Comparison of ENCODE assay signal across 8 cellular contexts in the genomic region with DNA sequence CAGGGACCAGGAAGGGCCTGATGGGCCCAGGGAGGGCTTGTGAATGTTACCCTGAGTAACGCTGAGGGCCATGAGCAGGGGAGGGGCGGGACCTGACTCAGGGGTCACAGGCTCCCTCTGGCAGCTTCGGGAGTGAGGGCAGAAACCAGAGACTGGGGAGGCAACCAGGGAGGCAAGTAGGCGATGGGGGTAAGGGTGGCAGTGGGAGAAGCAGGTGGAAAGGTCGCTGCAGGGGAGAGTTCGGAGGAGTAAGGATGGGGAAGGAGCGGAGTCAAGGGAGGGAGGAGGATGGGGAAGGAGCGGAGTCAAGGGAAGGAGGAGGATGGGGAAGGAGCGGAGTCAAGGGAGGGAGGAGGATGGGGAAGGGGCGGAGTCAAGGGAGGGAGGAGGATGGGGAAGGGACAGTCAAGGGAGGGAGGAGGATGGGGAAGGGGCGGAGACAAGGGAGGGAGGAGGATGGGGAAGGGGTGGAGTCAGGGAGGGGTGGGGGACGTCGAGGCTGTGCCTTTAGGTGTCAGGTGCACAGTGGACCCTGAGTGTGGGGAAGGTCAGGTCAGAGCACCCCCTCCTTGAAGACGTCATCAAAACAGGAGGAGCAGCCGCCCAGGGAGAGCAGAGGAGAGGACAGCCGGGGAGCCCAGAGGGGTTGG. TPM values are rescaled to one million over a fixed set of nuclear protein-coding genes. Genes with fewer than 3 reads are reported as not detected.
DNase-seq lines count a peak whose midpoint lies in the region; ATAC-seq, FAIRE-seq and TF ChIP-seq lines count a peak whose summit lies in the region.

No MANE protein-coding gene starts in this region.

- peaks cover 56% of the 10 kb centered on the region; the same call in 2 of the 3 replicates for H3K36me3 ChIP-seq in K562 (ENCODE audit: control insufficient read depth, insufficient read depth, low read length)
- H3K36me3 ChIP-seq in upper lobe of right lung = no peaks in the 10 kb centered on the region
- H3K36me3 ChIP-seq in CD8-positive, alpha-beta memory T cell (ENCODE audit: insufficient read depth, low read length) = peaks cover 21% of the 10 kb centered on the region

- TF ChIP-seq RAD21 in K562 (CRISPR knock-in tag; conservative IDR thresholded peaks at IDR 0.05 in 1 of 2, IDR thresholded peaks at IDR 0.05 in 1 of 2) = no peak

- peak overlapping the region in 1 of 2 experiments; percentile 86; a peak in 1 of 4 replicates for H3K9ac ChIP-seq in K562 (ENCODE audit: insufficient read depth in 1 of 2, low read depth in 2 of 2, low read length in 2 of 2)

- H3K4me2 ChIP-seq in K562 (ENCODE audit: insufficient read depth, low read length) = no peak overlapping the region

- POLR2A ChIA-PET in K562 (lab: Yijun Ruan, JAX) = no interaction called here
- POLR2A ChIA-PET in CD8-positive, alpha-beta memory T cell (lab: Charles Lee) = no interaction called here

- 30% methylated on average over 8 of the region's 16 CpGs for WGBS in K562 (ENCODE audit: insufficient coverage, low coverage, missing lambda C conversion rate)

- H3K36me3 Mint-ChIP-seq in activated naive CD4-positive, alpha-beta T cell treated with anti-CD3 and anti-CD28 coated beads, Interleukin-2, amount 10 ng/mL, durations not matched to agents 7 days and 5 days = peaks cover 43% of the 10 kb centered on the region
- peaks cover 4 to 62% (median 10%) of the 10 kb centered on the region in 3 donors for H3K36me3 Mint-ChIP-seq in CD8-positive, alpha-beta memory T cell

- peaks cover 12 to 51% of the 10 kb centered on the region in 2 experiments for H3K4me1 ChIP-seq in K562 (replicated peaks in 1 of 2; ENCODE audit: control insufficient read depth in 2 of 2, insufficient read depth in 2 of 2, low read length in 2 of 2)
- H3K4me1 ChIP-seq in upper lobe of right lung = peaks cover 5% of the 10 kb centered on the region
- peaks cover 7% of the 10 kb centered on the region for H3K4me1 ChIP-seq in CD8-positive, alpha-beta memory T cell (ENCODE audit: insufficient read depth, low read length)

- no peak for TF ChIP-seq EP300 in K562 (IDR thresholded peaks at IDR 0.05; ENCODE audit: low read length)

- no peak overlapping the region for H2AFZ ChIP-seq in K562 (ENCODE audit: low read depth, low read length)

- H3K27ac Mint-ChIP-seq in activated naive CD4-positive, alpha-beta T cell treated with anti-CD3 and anti-CD28 coated beads, Interleukin-2, amount 10 ng/mL, durations not matched to agents 7 days and 5 days = peak overlapping the region; percentile 49
- H3K27ac Mint-ChIP-seq in CD8-positive, alpha-beta memory T cell = peak overlapping the region in 2 of 8 donors; percentile 5 to 15

- peak; percentile 10 for ATAC-seq in K562
- peak; percentile 21 for ATAC-seq in upper lobe of right lung

- no peak for DNase-seq in activated naive CD4-positive, alpha-beta T cell treated with anti-CD3 and anti-CD28 coated beads, Interleukin-2, amount 10 ng/mL, durations not matched to agents 7 days and 5 days
- DNase-seq in activated naive CD4-positive, alpha-beta T cell treated with anti-CD3 and anti-CD28 coated beads, Interleukin-2, amount 50 U/mL, for 16 hours = no peak
- peak; percentile 81 to 85 (median 84) for DNase-seq in K562 (ENCODE audit: extremely low read depth in 1 of 4, low spot score in 3 of 4)
- peak; percentile 80 for DNase-seq in iPS-NIHi7 (ENCODE audit: extremely low spot score)
- no peak for DNase-seq in upper lobe of right lung
- no peak for DNase-seq in CD8-positive, alpha-beta memory T cell
- no peak for DNase-seq in NCI-H446 treated with DMSO at 0.1 percent for 48 hours (lab: John Stamatoyannopoulos, UW)
- DNase-seq in NCI-H2081 (lab: John Stamatoyannopoulos, UW) = no peak

- H3K4me1 Mint-ChIP-seq in activated naive CD4-positive, alpha-beta T cell treated with anti-CD3 and anti-CD28 coated beads, Interleukin-2, amount 10 ng/mL, durations not matched to agents 7 days and 5 days = peaks cover 11% of the 10 kb centered on the region
- peaks cover 5 to 15% (median 7%) of the 10 kb centered on the region in 3 donors for H3K4me1 Mint-ChIP-seq in CD8-positive, alpha-beta memory T cell

- no peaks in the 10 kb centered on the region for H3K9me1 ChIP-seq in K562 (ENCODE audit: control insufficient read depth, insufficient read depth, low read length)

- CTCF ChIA-PET in activated naive CD4-positive, alpha-beta T cell treated with anti-CD3 and anti-CD28 coated beads, Interleukin-2, amount 10 ng/mL, durations not matched to agents 7 days and 5 days (lab: Charles Lee) = no interaction called here
- CTCF ChIA-PET in K562 (lab: Yijun Ruan, JAX; ENCODE audit: low intra/inter-chr PET ratio) = interaction anchor here (0.6 kb wide), 1 partner anchor 1011 kb away, joined by 3 read pairs; no protein-coding TSS in a partner anchor
- CTCF ChIA-PET in CD8-positive, alpha-beta memory T cell (lab: Charles Lee) = no interaction called here

- H3K4me3 Mint-ChIP-seq in activated naive CD4-positive, alpha-beta T cell treated with anti-CD3 and anti-CD28 coated beads, Interleukin-2, amount 10 ng/mL, durations not matched to agents 7 days and 5 days = no peak overlapping the region
- no peak overlapping the region for H3K4me3 Mint-ChIP-seq in CD8-positive, alpha-beta memory T cell

- H3K27ac ChIP-seq in K562 (ENCODE audit: extremely low read depth, low read depth, low read length) = no peak overlapping the region
- no peak overlapping the region for H3K27ac ChIP-seq in upper lobe of right lung
- H3K27ac ChIP-seq in CD8-positive, alpha-beta memory T cell (ENCODE audit: low read depth, low read length) = no peak overlapping the region

- H3K79me2 ChIP-seq in K562 (ENCODE audit: control insufficient read depth, insufficient read depth, low read length) = no peaks in the 10 kb centered on the region

- peak; percentile 54 for TF ChIP-seq POLR2A in K562 (conservative IDR thresholded peaks at IDR 0.05)

- H3K27me3 Mint-ChIP-seq in activated naive CD4-positive, alpha-beta T cell treated with anti-CD3 and anti-CD28 coated beads, Interleukin-2, amount 10 ng/mL, durations not matched to agents 7 days and 5 days = no peaks in the 10 kb centered on the region
- peaks cover 0 to 1% of the 10 kb centered on the region in 2 donors for H3K27me3 Mint-ChIP-seq in CD8-positive, alpha-beta memory T cell

- BruUV-seq in K562 (replicated peaks; lab: Mats Ljungman, UMichigan) = no TSS peak

- H3K9me3 ChIP-seq in K562 (replicated peaks; ENCODE audit: control insufficient read depth, insufficient read depth, low read depth, low read length) (no peaks in the 10 kb centered on the region), upper lobe of right lung (no peaks in the 10 kb centered on the region)
- no peaks in the 10 kb centered on the region for H3K9me3 ChIP-seq in CD8-positive, alpha-beta memory T cell (ENCODE audit: low read length)

- H3K4me3 ChIP-seq in K562 (no peak overlapping the region), upper lobe of right lung (no peak overlapping the region)
- no peak overlapping the region for H3K4me3 ChIP-seq in CD8-positive, alpha-beta memory T cell (ENCODE audit: low read length)

- intact Hi-C loops in K562 (cut with micrococcal nuclease) = no loop called here
- intact Hi-C loops in upper lobe of right lung (cut with DNase I) = loop anchor here (10.0 kb wide), 1 partner anchor 75 kb away; no protein-coding TSS in a partner anchor

- no peaks in the 10 kb centered on the region for H3K27me3 ChIP-seq in K562 (ENCODE audit: control insufficient read depth in 2 of 2, insufficient read depth in 2 of 2, low read length in 2 of 2)
- H3K27me3 ChIP-seq in upper lobe of right lung = peaks cover 14% of the 10 kb centered on the region
- no peaks in the 10 kb centered on the region for H3K27me3 ChIP-seq in CD8-positive, alpha-beta memory T cell (ENCODE audit: insufficient read depth, low read length, poor library complexity, severe bottlenecking)

- in situ Hi-C loops in K562 (cut with MboI) = no loop called here

- no peaks in the 10 kb centered on the region for H3K9me3 Mint-ChIP-seq in activated naive CD4-positive, alpha-beta T cell treated with anti-CD3 and anti-CD28 coated beads, Interleukin-2, amount 10 ng/mL, durations not matched to agents 7 days and 5 days
- no peaks in the 10 kb centered on the region for H3K9me3 Mint-ChIP-seq in CD8-positive, alpha-beta memory T cell

- TF ChIP-seq CTCF in K562 (IDR thresholded peaks at IDR 0.05 in 2 of 3, conservative IDR thresholded peaks at IDR 0.05 in 1 of 3; ENCODE audit: insufficient read depth in 2 of 3, low read depth in 1 of 3, low read length in 3 of 3) = no peak
- no peak for TF ChIP-seq CTCF in upper lobe of right lung (IDR thresholded peaks at IDR 0.05)

- H4K20me1 ChIP-seq in K562 (replicated peaks; ENCODE audit: control insufficient read depth, insufficient read depth, low read length) = peaks cover 11% of the 10 kb centered on the region; the same call in 1 of the 2 replicates

- peak; percentile 78 for FAIRE-seq in K562 (lab: Jason Lieb, UNC)

RNA-seq across cellular contexts. Expression of a gene that starts 15.5 kb away (rescaled TPM):
- 0.30 TPM in 1 of 2 replicates, not detected in the other for total RNA-seq in K562 (2011; cell fraction: chromatin; rRNA removed; ENCODE audit: low replicate concordance)
- total RNA-seq in K562 (2011; cell fraction: nucleolus; rRNA removed) = 0.13 and 0.33 TPM in 2 replicates
- 0.29 TPM in 1 of 2 replicates, not detected in the other for total RNA-seq in K562 (2011; cell fraction: nucleoplasm; rRNA removed)
- total RNA-seq in K562 (2014; rRNA removed) = not detected in 2 replicates
- not detected in 2 replicates for total RNA-seq in K562 (2014; rRNA removed; fragmentation: Illumina TruSeq; extraction: Trizol)
- total RNA-seq in K562 (2015; rRNA removed; fragmentation: Illumina TruSeq; extraction: Trizol) = 0.07 TPM in 1 of 2 replicates, not detected in the other
- total RNA-seq in K562 (2021) = 0.11 TPM in 1 of 2 replicates, not detected in the other
- polyA plus RNA-seq in K562 (2011; rRNA removed) = 0.03 and 0.06 TPM in 2 replicates
- polyA plus RNA-seq in K562 (2011; cell fraction: cytosol; rRNA removed) = 0.04 and 0.18 TPM in 2 replicates
- polyA plus RNA-seq in K562 (2011; cell fraction: nucleus; rRNA removed) = 0.28 TPM in 1 of 2 replicates, not detected in the other
- 0.10 and 0.47 TPM in 2 replicates for polyA plus RNA-seq in K562 (2012)
- 0.08 TPM in 1 of 2 replicates, not detected in the other for polyA plus RNA-seq in K562 (2014; fragmentation: Illumina TruSeq; extraction: Trizol)
- not detected for polyA plus RNA-seq in K562 (2014; fragmentation: Nextera tagmentation; extraction: Ambion mirVana)
- not detected in 2 replicates for polyA plus RNA-seq in K562 (2014; rRNA removed)
- 0.09 TPM in 1 of 2 replicates, not detected in the other for polyA minus RNA-seq in K562 (2011; rRNA and poly(A)+ RNA removed)
- not detected in 2 replicates for polyA minus RNA-seq in K562 (2011; cell fraction: cytosol; rRNA and poly(A)+ RNA removed)
- polyA minus RNA-seq in K562 (2011; cell fraction: nucleus; rRNA and poly(A)+ RNA removed) = not detected in 2 replicates
- total RNA-seq in upper lobe of right lung = 2.1 TPM
- total RNA-seq in CD8-positive, alpha-beta memory T cell = not detected
- not detected for polyA plus RNA-seq in CD8-positive, alpha-beta memory T cell

RNA-seq across cellular contexts. Expression of a gene that starts 28.1 kb away (rescaled TPM):
- total RNA-seq in K562 (2011; cell fraction: chromatin; rRNA removed; ENCODE audit: low replicate concordance) = 225 and 536 TPM in 2 replicates
- 220 and 237 TPM in 2 replicates for total RNA-seq in K562 (2011; cell fraction: nucleolus; rRNA removed)
- total RNA-seq in K562 (2011; cell fraction: nucleoplasm; rRNA removed) = 234 and 250 TPM in 2 replicates
- 25.4 and 33.0 TPM in 2 replicates for total RNA-seq in K562 (2014; rRNA removed)
- total RNA-seq in K562 (2014; rRNA removed; fragmentation: Illumina TruSeq; extraction: Trizol) = 9.2 and 14.3 TPM in 2 replicates
- 18.1 and 18.3 TPM in 2 replicates for total RNA-seq in K562 (2015; rRNA removed; fragmentation: Illumina TruSeq; extraction: Trizol)
- 51.9 and 58.9 TPM in 2 replicates for total RNA-seq in K562 (2021)
- polyA plus RNA-seq in K562 (2011; rRNA removed) = 9.3 and 19.3 TPM in 2 replicates
- polyA plus RNA-seq in K562 (2011; cell fraction: cytosol; rRNA removed) = 9.1 and 14.7 TPM in 2 replicates
- 80.2 and 106 TPM in 2 replicates for polyA plus RNA-seq in K562 (2011; cell fraction: nucleus; rRNA removed)
- 31.6 and 56.4 TPM in 2 replicates for polyA plus RNA-seq in K562 (2012)
- polyA plus RNA-seq in K562 (2014; fragmentation: Illumina TruSeq; extraction: Trizol) = 24.2 and 32.6 TPM in 2 replicates
- under 1 TPM; 0.21 to 0.67 TPM for polyA plus RNA-seq in K562 (2014; fragmentation: Nextera tagmentation; extraction: Ambion mirVana)
- 26.6 and 28.7 TPM in 2 replicates for polyA plus RNA-seq in K562 (2014; rRNA removed)
- 45.3 and 55.3 TPM in 2 replicates for polyA minus RNA-seq in K562 (2011; rRNA and poly(A)+ RNA removed)
- 28.8 and 38.7 TPM in 2 replicates for polyA minus RNA-seq in K562 (2011; cell fraction: cytosol; rRNA and poly(A)+ RNA removed)
- 95.9 and 141 TPM in 2 replicates for polyA minus RNA-seq in K562 (2011; cell fraction: nucleus; rRNA and poly(A)+ RNA removed)
- 7.4 TPM for total RNA-seq in upper lobe of right lung
- 10 to 100 TPM; 37.7 to 38.7 TPM for total RNA-seq in CD8-positive, alpha-beta memory T cell
- polyA plus RNA-seq in CD8-positive, alpha-beta memory T cell = 23.0 TPM

RNA-seq across cellular contexts. Expression of a gene that starts 41.9 kb away (rescaled TPM):
- not detected in 2 replicates for total RNA-seq in K562 (2011; cell fraction: chromatin; rRNA removed; ENCODE audit: low replicate concordance)
- total RNA-seq in K562 (2011; cell fraction: nucleolus; rRNA removed) = not detected in 2 replicates
- total RNA-seq in K562 (2011; cell fraction: nucleoplasm; rRNA removed) = not detected in 2 replicates
- total RNA-seq in K562 (2014; rRNA removed) (not detected in 2 replicates), K562 (2014; rRNA removed; fragmentation: Illumina TruSeq; extraction: Trizol) (not detected in 2 replicates), K562 (2015; rRNA removed; fragmentation: Illumina TruSeq; extraction: Trizol) (not detected in 2 replicates), K562 (2021) (not detected in 2 replicates), upper lobe of right lung (not detected)
- polyA plus RNA-seq in K562 (2011; rRNA removed) (not detected in 2 replicates), K562 (2014; fragmentation: Illumina TruSeq; extraction: Trizol) (not detected in 2 replicates), K562 (2014; fragmentation: Nextera tagmentation; extraction: Ambion mirVana) (not detected), K562 (2014; rRNA removed) (not detected in 2 replicates)
- not detected in 2 replicates for polyA plus RNA-seq in K562 (2011; cell fraction: cytosol; rRNA removed)
- polyA plus RNA-seq in K562 (2011; cell fraction: nucleus; rRNA removed) = not detected in 2 replicates
- not detected in 2 replicates for polyA plus RNA-seq in K562 (2012)
- not detected in 2 replicates for polyA minus RNA-seq in K562 (2011; rRNA and poly(A)+ RNA removed)
- not detected in 2 replicates for polyA minus RNA-seq in K562 (2011; cell fraction: cytosol; rRNA and poly(A)+ RNA removed)
- not detected in 2 replicates for polyA minus RNA-seq in K562 (2011; cell fraction: nucleus; rRNA and poly(A)+ RNA removed)
- 1 to 10 TPM; 1.8 to 2.9 TPM for total RNA-seq in CD8-positive, alpha-beta memory T cell
- polyA plus RNA-seq in CD8-positive, alpha-beta memory T cell = 2.6 TPM

Comparison
In these comparisons a context has a peak if more than half of its experiments do, and no peak if none do; other contexts are left out.
1. DNase-seq: peak in K562 (4 of 4) and iPS-NIHi7 (single experiment); none in activated naive CD4-positive, alpha-beta T cell treated with anti-CD3 and anti-CD28 coated beads, Interleukin-2, amount 10 ng/mL, durations not matched to agents 7 days and 5 days (single experiment), activated naive CD4-positive, alpha-beta T cell treated with anti-CD3 and anti-CD28 coated beads, Interleukin-2, amount 50 U/mL, for 16 hours (single experiment), upper lobe of right lung (single experiment), CD8-positive, alpha-beta memory T cell (0 of 5), NCI-H446 treated with DMSO at 0.1 percent for 48 hours (single experiment) and NCI-H2081 (0 of 2).